ENCODE assay signal across 26 cellular contexts in genomic region chr6:39100358-39100757, GRCh38. TPM values are rescaled to one million over a fixed set of nuclear protein-coding genes. Genes with fewer than 3 reads are reported as not detected.
A peak's percentile ranks its signal among the peaks of the same experiment; 100 is the strongest.
DNase-seq lines count a peak whose midpoint lies in the region; ATAC-seq and TF ChIP-seq lines count a peak whose summit lies in the region.
"Had no signal": no experiment of that assay in that cellular context is flagged by ENCODE, and none has a peak within 500 bp of the region (broad histone marks: within the 10 kb centered on the region; RNA-seq: fewer than 3 reads in every experiment).

No MANE protein-coding gene starts in this region.

- no peaks in the 10 kb centered on the region for H3K4me1 ChIP-seq in BE2C
- H3K4me1 ChIP-seq: adrenal gland, colonic mucosa, HAP-1, parathyroid adenoma had no signal

- H3K27me3 Mint-ChIP-seq in activated CD4-positive, alpha-beta memory T cell treated with anti-CD3 and anti-CD28 coated beads for 36 hours: no peaks in the 10 kb centered on the region
- H3K27me3 Mint-ChIP-seq in activated CD4-positive, alpha-beta memory T cell treated with anti-CD3 and anti-CD28 coated beads, Interleukin-2, amount 10 ng/mL, durations not matched to agents 7 days and 5 days: no peaks in the 10 kb centered on the region
- H3K27me3 Mint-ChIP-seq in activated CD8-positive, alpha-beta T cell treated with anti-CD3 and anti-CD28 coated beads for 36 hours: no peaks in the 10 kb centered on the region

- H3K4me3 ChIP-seq in Jurkat, Clone E6-1 (ENCODE audit: low read length): no peak overlapping the region
- no peak overlapping the region for H3K4me3 ChIP-seq in BE2C (ENCODE audit: low read depth, low read length)
- H3K4me3 ChIP-seq: adrenal gland, colonic mucosa, HAP-1, MG63, right lobe of liver had no signal

- intact Hi-C loops in activated CD4-positive, alpha-beta memory T cell treated with anti-CD3 and anti-CD28 coated beads for 36 hours (cut with micrococcal nuclease): loop anchor here (5.0 kb wide), 1 partner anchor 73 kb away; no protein-coding TSS in a partner anchor
- intact Hi-C loops in activated CD8-positive, alpha-beta T cell treated with anti-CD3 and anti-CD28 coated beads for 36 hours (cut with micrococcal nuclease): no loop called here

- H3K4me1 Mint-ChIP-seq in activated CD4-positive, alpha-beta memory T cell treated with anti-CD3 and anti-CD28 coated beads for 36 hours (ENCODE audit: low read depth): peaks cover 4% of the 10 kb centered on the region
- peaks cover 3% of the 10 kb centered on the region for H3K4me1 Mint-ChIP-seq in activated CD4-positive, alpha-beta memory T cell treated with anti-CD3 and anti-CD28 coated beads, Interleukin-2, amount 10 ng/mL, durations not matched to agents 7 days and 5 days
- peaks cover 32% of the 10 kb centered on the region for H3K4me1 Mint-ChIP-seq in activated CD8-positive, alpha-beta T cell treated with anti-CD3 and anti-CD28 coated beads for 36 hours (ENCODE audit: low read depth)
- H3K4me1 Mint-ChIP-seq in stimulated activated effector memory CD8-positive, alpha-beta T cell treated with anti-CD3 and anti-CD28 coated beads, Interleukin-12 subunit alpha, Interleukin-12 subunit beta, amount 100 ng/mL, for 72 hours: peaks cover 18% of the 10 kb centered on the region
- H3K4me1 Mint-ChIP-seq: CD14-positive monocyte, nephron progenitor cell had no signal

- ATAC-seq in activated CD8-positive, alpha-beta T cell treated with anti-CD3 and anti-CD28 coated beads for 36 hours: peak; percentile 87
- ATAC-seq in stimulated activated effector memory CD8-positive, alpha-beta T cell treated with anti-CD3 and anti-CD28 coated beads, Interleukin-12 subunit alpha, Interleukin-12 subunit beta, amount 100 ng/mL, for 72 hours: peak; percentile 46
- ATAC-seq: PC-3, right lobe of liver had no signal

- H3K27ac Mint-ChIP-seq in activated CD4-positive, alpha-beta memory T cell treated with anti-CD3 and anti-CD28 coated beads for 36 hours: no peak overlapping the region
- H3K27ac Mint-ChIP-seq in activated CD4-positive, alpha-beta memory T cell treated with anti-CD3 and anti-CD28 coated beads, Interleukin-2, amount 10 ng/mL, durations not matched to agents 7 days and 5 days: no peak overlapping the region
- peak overlapping the region; percentile 8 for H3K27ac Mint-ChIP-seq in activated CD8-positive, alpha-beta T cell treated with anti-CD3 and anti-CD28 coated beads for 36 hours
- no peak overlapping the region for H3K27ac Mint-ChIP-seq in stimulated activated effector memory CD8-positive, alpha-beta T cell treated with anti-CD3 and anti-CD28 coated beads, Interleukin-12 subunit alpha, Interleukin-12 subunit beta, amount 100 ng/mL, for 72 hours
- H3K27ac Mint-ChIP-seq: activated T-helper 1 cell treated with anti-CD3 and anti-CD28 coated beads, Interleukin-12 subunit alpha, Interleukin-12 subunit beta, Interleukin-2, Interleukin-4 antibody, amounts not matched to agents 30 ng/mL and 10 ng/mL and 1 ng/mL, durations not matched to agents 14 hours and 24 hours and 36 hours; CD14-positive monocyte; nephron progenitor cell had no signal

- H3K9me3 ChIP-seq in BE2C: no peaks in the 10 kb centered on the region
- H3K9me3 ChIP-seq: adrenal gland, colonic mucosa, HAP-1, MG63, right lobe of liver had no signal

- H3K4me3 Mint-ChIP-seq in activated CD4-positive, alpha-beta memory T cell treated with anti-CD3 and anti-CD28 coated beads for 36 hours: no peak overlapping the region
- no peak overlapping the region for H3K4me3 Mint-ChIP-seq in activated CD4-positive, alpha-beta memory T cell treated with anti-CD3 and anti-CD28 coated beads, Interleukin-2, amount 10 ng/mL, durations not matched to agents 7 days and 5 days
- H3K4me3 Mint-ChIP-seq in activated CD8-positive, alpha-beta T cell treated with anti-CD3 and anti-CD28 coated beads for 36 hours: no peak overlapping the region
- no peak overlapping the region for H3K4me3 Mint-ChIP-seq in stimulated activated effector memory CD8-positive, alpha-beta T cell treated with anti-CD3 and anti-CD28 coated beads, Interleukin-12 subunit alpha, Interleukin-12 subunit beta, amount 100 ng/mL, for 72 hours
- H3K4me3 Mint-ChIP-seq: activated T-helper 1 cell treated with anti-CD3 and anti-CD28 coated beads, Interleukin-12 subunit alpha, Interleukin-12 subunit beta, Interleukin-2, Interleukin-4 antibody, amounts not matched to agents 30 ng/mL and 10 ng/mL and 1 ng/mL, durations not matched to agents 14 hours and 24 hours and 36 hours; nephron progenitor cell had no signal

- no peak for TF ChIP-seq CTCF in activated CD8-positive, alpha-beta T cell treated with anti-CD3 and anti-CD28 coated beads for 36 hours (IDR thresholded peaks at IDR 0.05)
- TF ChIP-seq CTCF in BE2C (IDR thresholded peaks at IDR 0.05; ENCODE audit: low read depth, low read length): no peak

- no peaks in the 10 kb centered on the region for H3K36me3 ChIP-seq in BE2C
- H3K36me3 ChIP-seq: brain microvascular endothelial cell, colonic mucosa, HAP-1, right lobe of liver had no signal

- no peaks in the 10 kb centered on the region for H3K9me3 Mint-ChIP-seq in activated CD4-positive, alpha-beta memory T cell treated with anti-CD3 and anti-CD28 coated beads for 36 hours
- H3K9me3 Mint-ChIP-seq in activated CD4-positive, alpha-beta memory T cell treated with anti-CD3 and anti-CD28 coated beads, Interleukin-2, amount 10 ng/mL, durations not matched to agents 7 days and 5 days: no peaks in the 10 kb centered on the region
- no peaks in the 10 kb centered on the region for H3K9me3 Mint-ChIP-seq in activated CD8-positive, alpha-beta T cell treated with anti-CD3 and anti-CD28 coated beads for 36 hours
- no peaks in the 10 kb centered on the region for H3K9me3 Mint-ChIP-seq in stimulated activated effector memory CD8-positive, alpha-beta T cell treated with anti-CD3 and anti-CD28 coated beads, Interleukin-12 subunit alpha, Interleukin-12 subunit beta, amount 100 ng/mL, for 72 hours
- H3K9me3 Mint-ChIP-seq: activated T-helper 1 cell treated with anti-CD3 and anti-CD28 coated beads, Interleukin-12 subunit alpha, Interleukin-12 subunit beta, Interleukin-2, Interleukin-4 antibody, amounts not matched to agents 30 ng/mL and 10 ng/mL and 1 ng/mL, durations not matched to agents 14 hours and 24 hours and 36 hours; nephron progenitor cell had no signal

- CTCF ChIA-PET in activated CD4-positive, alpha-beta memory T cell treated with anti-CD3 and anti-CD28 coated beads for 36 hours (lab: Charles Lee): interaction anchor here (1.4 kb wide), 1 partner anchor 228 kb away, joined by 4 read pairs; no protein-coding TSS in a partner anchor
- CTCF ChIA-PET in activated CD4-positive, alpha-beta memory T cell treated with anti-CD3 and anti-CD28 coated beads, Interleukin-2, amount 10 ng/mL, durations not matched to agents 7 days and 5 days (lab: Charles Lee): interaction anchor here (0.6 kb wide), 1 partner anchor 36 kb away, joined by 4 read pairs; no protein-coding TSS in a partner anchor
- CTCF ChIA-PET in activated CD8-positive, alpha-beta T cell treated with anti-CD3 and anti-CD28 coated beads for 36 hours (lab: Charles Lee): interaction anchor here (1.0 to 1.3 kb wide), 4 partner anchors 14 to 228 kb away, joined by 3 to 4 read pairs (median 4); partner anchors contain the start of gene SAYSD1

- no peaks in the 10 kb centered on the region for H3K27me3 ChIP-seq in BE2C
- H3K27me3 ChIP-seq: adrenal gland, brain microvascular endothelial cell, colonic mucosa, MG63, right lobe of liver had no signal

- POLR2A ChIA-PET in activated CD4-positive, alpha-beta memory T cell treated with anti-CD3 and anti-CD28 coated beads for 36 hours (lab: Charles Lee): no interaction called here
- POLR2A ChIA-PET in activated CD4-positive, alpha-beta memory T cell treated with anti-CD3 and anti-CD28 coated beads, Interleukin-2, amount 10 ng/mL, durations not matched to agents 7 days and 5 days (lab: Charles Lee): interaction anchor here (0.8 to 1.0 kb wide), 2 partner anchors 11 to 16 kb away, joined by 3 read pairs; no protein-coding TSS in a partner anchor
- POLR2A ChIA-PET in activated CD8-positive, alpha-beta T cell treated with anti-CD3 and anti-CD28 coated beads for 36 hours (lab: Charles Lee): interaction anchor here (1.4 kb wide), 2 partner anchors 9 to 15 kb away, joined by 4 to 6 read pairs; partner anchors contain the start of gene SAYSD1

- DNase-seq in activated CD4-positive, alpha-beta memory T cell treated with anti-CD3 and anti-CD28 coated beads for 36 hours: peak; percentile 30
- no peak for DNase-seq in activated CD4-positive, alpha-beta memory T cell treated with anti-CD3 and anti-CD28 coated beads, Interleukin-2, amount 10 ng/mL, durations not matched to agents 7 days and 5 days
- peak; percentile 69 for DNase-seq in Jurkat, Clone E6-1 (ENCODE audit: low read depth, low spot score)
- peak; percentile 81 for DNase-seq in activated CD8-positive, alpha-beta T cell treated with anti-CD3 and anti-CD28 coated beads for 36 hours
- no peak for DNase-seq in stimulated activated effector memory CD8-positive, alpha-beta T cell treated with anti-CD3 and anti-CD28 coated beads, Interleukin-12 subunit alpha, Interleukin-12 subunit beta, amount 100 ng/mL, for 72 hours (ENCODE audit: low spot score in 2 of 2)
- DNase-seq in BE2C (no peak), NCI-H526 (lab: John Stamatoyannopoulos, UW) (no peak)
- DNase-seq: adrenal gland, brain microvascular endothelial cell, colonic mucosa, DMS 273 treated with DMSO at 0.1 percent for 48 hours, IMR-90, islet precursor cell, MG63, NCI-H1694 treated with DMSO at 0.1 percent for 48 hours, NCI-H2227 treated with DMSO at 0.1 percent for 48 hours, NCI-H774, nephron progenitor cell, PC-3, right lobe of liver, SHP77 had no signal

- peaks cover 19% of the 10 kb centered on the region for H3K36me3 Mint-ChIP-seq in activated CD4-positive, alpha-beta memory T cell treated with anti-CD3 and anti-CD28 coated beads for 36 hours
- peaks cover 9% of the 10 kb centered on the region for H3K36me3 Mint-ChIP-seq in activated CD4-positive, alpha-beta memory T cell treated with anti-CD3 and anti-CD28 coated beads, Interleukin-2, amount 10 ng/mL, durations not matched to agents 7 days and 5 days (ENCODE audit: low read depth)
- H3K36me3 Mint-ChIP-seq in activated CD8-positive, alpha-beta T cell treated with anti-CD3 and anti-CD28 coated beads for 36 hours (ENCODE audit: low read depth): peaks cover 26% of the 10 kb centered on the region
- H3K36me3 Mint-ChIP-seq in stimulated activated effector memory CD8-positive, alpha-beta T cell treated with anti-CD3 and anti-CD28 coated beads, Interleukin-12 subunit alpha, Interleukin-12 subunit beta, amount 100 ng/mL, for 72 hours: peaks cover 8% of the 10 kb centered on the region

RNA-seq across cellular contexts. Expression of gene SAYSD1, which starts 14.6 kb away (rescaled TPM):
- 10 to 100 TPM; 12.3 to 12.9 TPM for total RNA-seq in activated CD4-positive, alpha-beta memory T cell treated with anti-CD3 and anti-CD28 coated beads for 36 hours
- total RNA-seq in activated CD4-positive, alpha-beta memory T cell treated with anti-CD3 and anti-CD28 coated beads, Interleukin-2, amount 10 ng/mL, durations not matched to agents 7 days and 5 days: 10 to 100 TPM; 10.4 to 11.0 TPM
- 17.9 TPM for polyA plus RNA-seq in Jurkat, Clone E6-1 (2012; ENCODE audit: insufficient read depth, insufficient read length)
- total RNA-seq in activated CD8-positive, alpha-beta T cell treated with anti-CD3 and anti-CD28 coated beads for 36 hours: 10 to 100 TPM; 16.0 to 16.8 TPM
- polyA plus RNA-seq in BE2C (2012; ENCODE audit: insufficient read depth, insufficient read length, low read depth): 2.3 TPM

RNA-seq across cellular contexts. Expression of gene GLP1R, which starts 51.8 kb away (rescaled TPM):
- under 1 TPM in 1 of 2 experiments, not detected in 1; 0.07 TPM for total RNA-seq in activated CD4-positive, alpha-beta memory T cell treated with anti-CD3 and anti-CD28 coated beads for 36 hours
- not detected for total RNA-seq in activated CD4-positive, alpha-beta memory T cell treated with anti-CD3 and anti-CD28 coated beads, Interleukin-2, amount 10 ng/mL, durations not matched to agents 7 days and 5 days
- not detected for polyA plus RNA-seq in Jurkat, Clone E6-1 (2012; ENCODE audit: insufficient read depth, insufficient read length)
- total RNA-seq in activated CD8-positive, alpha-beta T cell treated with anti-CD3 and anti-CD28 coated beads for 36 hours: 1 to 10 TPM in 1 of 2 experiments, under 1 TPM in 1; 0.81 to 1.1 TPM
- polyA plus RNA-seq in BE2C (2012; ENCODE audit: insufficient read depth, insufficient read length, low read depth): not detected
- total RNA-seq: colonic mucosa, G401, IMR-90, PC-3, right lobe of liver had no signal
- polyA plus RNA-seq: CD14-positive monocyte, IMR-90 had no signal

Comparison
In these comparisons a context has a peak if more than half of its experiments do, and no peak if none do; other contexts are left out.
1. DNase-seq: peak in activated CD4-positive, alpha-beta memory T cell treated with anti-CD3 and anti-CD28 coated beads for 36 hours (single experiment), Jurkat, Clone E6-1 (single experiment) and activated CD8-positive, alpha-beta T cell treated with anti-CD3 and anti-CD28 coated beads for 36 hours (single experiment); none in activated CD4-positive, alpha-beta memory T cell treated with anti-CD3 and anti-CD28 coated beads, Interleukin-2, amount 10 ng/mL, durations not matched to agents 7 days and 5 days (single experiment), stimulated activated effector memory CD8-positive, alpha-beta T cell treated with anti-CD3 and anti-CD28 coated beads, Interleukin-12 subunit alpha, Interleukin-12 subunit beta, amount 100 ng/mL, for 72 hours (0 of 2), BE2C (single experiment) and NCI-H526 (0 of 2).